ENCODE assay signal across 17 cellular contexts in genomic region chr22:20615021-20615420, GRCh38.
"Had no signal": no experiment of that assay in that cellular context is flagged by ENCODE, and none has a peak within 500 bp of the region (broad histone marks: within the 10 kb centered on the region; RNA-seq: fewer than 3 reads in every experiment).

No MANE protein-coding gene starts in this region.

- H3K27me3 ChIP-seq: colonic mucosa, right atrium auricular region had no signal

- H3K27ac ChIP-seq: colonic mucosa, parathyroid adenoma, right atrium auricular region had no signal

- ATAC-seq: left colon; natural killer cell treated with Interleukin-12 subunit alpha and Interleukin-12 subunit beta and Interleukin-15 and Interleukin-18, amount 100 ng/mL, for 72 hours; stimulated activated naive CD8-positive, alpha-beta T cell treated with anti-CD3 and anti-CD28 coated beads, Interleukin-15, amount 100 ng/mL, for 72 hours had no signal

- H3K4me1 ChIP-seq: colonic mucosa, parathyroid adenoma, right atrium auricular region had no signal

- H3K4me3 ChIP-seq: colonic mucosa, lung, right atrium auricular region had no signal

- H3K79me2 ChIP-seq: parathyroid adenoma had no signal

- H3K9ac ChIP-seq: parathyroid adenoma had no signal

- H3K9me3 ChIP-seq: colonic mucosa, right atrium auricular region had no signal

- H2AFZ ChIP-seq: parathyroid adenoma had no signal

- DNase-seq: activated CD4-positive, alpha-beta memory T cell treated with anti-CD3 and anti-CD28 coated beads, Interleukin-2, amount 10 ng/mL, durations not matched to agents 7 days and 5 days; activated CD4-positive, alpha-beta T cell treated with anti-CD3 and anti-CD28 coated beads for 48 hours; activated CD4-positive, CD25-positive, alpha-beta regulatory T cell; activated naive CD4-positive, alpha-beta T cell treated with Interleukin-2 at 50 U/mL for 16 hours; activated naive CD8-positive, alpha-beta T cell treated with anti-CD3 and anti-CD28 coated beads, Interleukin-2, amount 10 ng/mL, durations not matched to agents 7 days and 5 days; activated T-cell treated with anti-CD3 and anti-CD28 coated beads, Interleukin-2, amount 50 U/mL, for 24 hours; colonic mucosa; endodermal cell; left colon; stimulated activated CD4-positive, alpha-beta T cell treated with anti-CD3 and anti-CD28 coated beads, Interleukin-2, amount 100 ng/mL, for 24 hours; stimulated activated naive CD8-positive, alpha-beta T cell treated with anti-CD3 and anti-CD28 coated beads, Interleukin-15, amount 100 ng/mL, for 72 hours; T-helper 9 cell; trophoblast cell had no signal

- H3K36me3 ChIP-seq: colonic mucosa, right atrium auricular region had no signal
